15 cellular contexts compared by ENCODE assay signal in genomic region chr9:76654051-76654461, GRCh38.
DNase-seq lines count a peak whose midpoint lies in the region; ATAC-seq and TF ChIP-seq lines count a peak whose summit lies in the region.
"Had no signal": no experiment of that assay in that cellular context is flagged by ENCODE, and none has a peak within 500 bp of the region (broad histone marks: within the 10 kb centered on the region; RNA-seq: fewer than 3 reads in every experiment).

No MANE protein-coding gene starts in this region.

- H3K36me3 ChIP-seq in left lung (no peaks in the 10 kb centered on the region), transverse colon (no peaks in the 10 kb centered on the region)

- whole genome bisulfite sequencing in transverse colon (ENCODE audit: low coverage in 1 of 2), 2 donors, result 59 to 67% methylated on average over 1 of the region's 1 CpG

- H3K4me3 Mint-ChIP-seq in activated CD4-positive, alpha-beta T cell treated with anti-CD3 and anti-CD28 coated beads, Interleukin-2, amount 10 ng/mL, durations not matched to agents 24 days and 14 days, result no peak overlapping the region
- H3K4me3 Mint-ChIP-seq in stimulated activated memory B cell treated with anti-CD40 and anti-IgM and Interleukin-4, amounts not matched to agents 10 μg/mL and 1 μg/mL and 100 μg/mL, for 72 hours, result no peak overlapping the region

- peak; percentile 28 for DNase-seq in activated CD4-positive, alpha-beta T cell treated with anti-CD3 and anti-CD28 coated beads, Interleukin-2, amount 10 ng/mL, durations not matched to agents 24 days and 14 days
- DNase-seq in activated CD4-positive, alpha-beta T cell treated with anti-CD3 and anti-CD28 coated beads for 1 hour, result no peak
- DNase-seq in cerebellar cortex (ENCODE audit: low spot score), result peak; percentile 68
- DNase-seq in left lung, result no peak
- DNase-seq in transverse colon, result no peak
- no peak for DNase-seq in nucleus accumbens (lab: John Stamatoyannopoulos, UW)
- DNase-seq: activated T-cell treated with anti-CD3 and anti-CD28 coated beads, Interleukin-2, amount 50 U/mL, for 72 hours; effector CD4-positive, alpha-beta T cell; glutamatergic neuron; Karpas-422; naive B cell had no signal

- H3K27ac Mint-ChIP-seq in activated CD4-positive, alpha-beta T cell treated with anti-CD3 and anti-CD28 coated beads, Interleukin-2, amount 10 ng/mL, durations not matched to agents 24 days and 14 days, result no peak overlapping the region
- H3K27ac Mint-ChIP-seq in stimulated activated memory B cell treated with anti-CD40 and anti-IgM and Interleukin-4, amounts not matched to agents 10 μg/mL and 1 μg/mL and 100 μg/mL, for 72 hours, result no peak overlapping the region
- H3K27ac Mint-ChIP-seq: naive B cell had no signal

- in situ Hi-C loops in transverse colon (cut with MboI; ENCODE audit: low pct_ligation_motif_present in 1 of 4, low pct_unique_long_range_greater_than_20kb in 1 of 4, low sequenced_read_pairs in 3 of 4), result loop anchor here in 1 of 4 donors (10.0 kb wide), 2 partner anchors 209 to 249 kb away; no protein-coding TSS in a partner anchor

- intact Hi-C loops in activated CD4-positive, alpha-beta T cell treated with anti-CD3 and anti-CD28 coated beads, Interleukin-2, amount 10 ng/mL, durations not matched to agents 24 days and 14 days (cut with micrococcal nuclease), result no loop called here
- intact Hi-C loops in left lung (cut with DNase I), result no loop called here
- intact Hi-C loops in transverse colon (cut with DNase I; ENCODE audit: low total_unique reads), result no loop called here

- ATAC-seq in left lung (no peak), HG02852 (IDR thresholded peaks at IDR 0.05; ENCODE audit: unreplicated experiment) (no peak)
- ATAC-seq in stimulated activated memory B cell treated with anti-CD40 and anti-IgM and Interleukin-4, amounts not matched to agents 10 μg/mL and 1 μg/mL and 100 μg/mL, for 72 hours, result no peak
- ATAC-seq: activated T-cell treated with anti-CD3 and anti-CD28 coated beads, Interleukin-2, amount 50 U/mL, for 72 hours; Right ventricle myocardium inferior had no signal

- no peaks in the 10 kb centered on the region for H3K9me3 Mint-ChIP-seq in activated CD4-positive, alpha-beta T cell treated with anti-CD3 and anti-CD28 coated beads, Interleukin-2, amount 10 ng/mL, durations not matched to agents 24 days and 14 days
- no peaks in the 10 kb centered on the region for H3K9me3 Mint-ChIP-seq in stimulated activated memory B cell treated with anti-CD40 and anti-IgM and Interleukin-4, amounts not matched to agents 10 μg/mL and 1 μg/mL and 100 μg/mL, for 72 hours
- H3K9me3 Mint-ChIP-seq: activated T-cell treated with anti-CD3 and anti-CD28 coated beads, Interleukin-2, amount 50 U/mL, for 72 hours; naive B cell had no signal

- H3K27ac ChIP-seq in left lung (peak overlapping the region; percentile 33 to 55), transverse colon (peak overlapping the region; percentile 4 to 55 (median 38))
- H3K27ac ChIP-seq: 22Rv1 had no signal

- peaks cover 46% of the 10 kb centered on the region for H3K4me1 Mint-ChIP-seq in activated CD4-positive, alpha-beta T cell treated with anti-CD3 and anti-CD28 coated beads, Interleukin-2, amount 10 ng/mL, durations not matched to agents 24 days and 14 days
- H3K4me1 Mint-ChIP-seq in stimulated activated memory B cell treated with anti-CD40 and anti-IgM and Interleukin-4, amounts not matched to agents 10 μg/mL and 1 μg/mL and 100 μg/mL, for 72 hours, result peaks cover 26% of the 10 kb centered on the region

- TF ChIP-seq POLR2A in transverse colon (IDR thresholded peaks at IDR 0.05), result no peak

- H3K4me3 ChIP-seq in left lung, result no peak overlapping the region
- H3K4me3 ChIP-seq in transverse colon, result no peak overlapping the region

- H3K4me1 ChIP-seq in left lung, result peaks cover 15 to 66% of the 10 kb centered on the region in 2 donors
- H3K4me1 ChIP-seq in transverse colon, result peaks cover 6 to 57% (median 19%) of the 10 kb centered on the region in 4 donors

- peaks cover 2% of the 10 kb centered on the region for H3K27me3 Mint-ChIP-seq in activated CD4-positive, alpha-beta T cell treated with anti-CD3 and anti-CD28 coated beads, Interleukin-2, amount 10 ng/mL, durations not matched to agents 24 days and 14 days
- H3K27me3 Mint-ChIP-seq in stimulated activated memory B cell treated with anti-CD40 and anti-IgM and Interleukin-4, amounts not matched to agents 10 μg/mL and 1 μg/mL and 100 μg/mL, for 72 hours, result no peaks in the 10 kb centered on the region
- H3K27me3 Mint-ChIP-seq: naive B cell had no signal

- no peaks in the 10 kb centered on the region for H3K36me3 Mint-ChIP-seq in activated CD4-positive, alpha-beta T cell treated with anti-CD3 and anti-CD28 coated beads, Interleukin-2, amount 10 ng/mL, durations not matched to agents 24 days and 14 days (ENCODE audit: low read depth)
- H3K36me3 Mint-ChIP-seq in stimulated activated memory B cell treated with anti-CD40 and anti-IgM and Interleukin-4, amounts not matched to agents 10 μg/mL and 1 μg/mL and 100 μg/mL, for 72 hours, result no peaks in the 10 kb centered on the region
- H3K36me3 Mint-ChIP-seq: naive B cell had no signal

- TF ChIP-seq CTCF in left lung (IDR thresholded peaks at IDR 0.05) (no peak), transverse colon (IDR thresholded peaks at IDR 0.05) (no peak)

- TF ChIP-seq EP300 in transverse colon (IDR thresholded peaks at IDR 0.05; ENCODE audit: low read depth), result no peak

- H3K27me3 ChIP-seq in left lung (no peaks in the 10 kb centered on the region), transverse colon (no peaks in the 10 kb centered on the region)

- H3K9me3 ChIP-seq in left lung, result no peaks in the 10 kb centered on the region
- no peaks in the 10 kb centered on the region for H3K9me3 ChIP-seq in transverse colon

Comparison
In these comparisons a context has a peak if more than half of its experiments do, and no peak if none do; other contexts are left out.
1. DNase-seq: peak in activated CD4-positive, alpha-beta T cell treated with anti-CD3 and anti-CD28 coated beads, Interleukin-2, amount 10 ng/mL, durations not matched to agents 24 days and 14 days (single experiment) and cerebellar cortex (single experiment); none in activated CD4-positive, alpha-beta T cell treated with anti-CD3 and anti-CD28 coated beads for 1 hour (single experiment), left lung (0 of 2), transverse colon (single experiment) and nucleus accumbens (0 of 56).